ENCODE assay signal across 8 cellular contexts in genomic region chr20:57627972-57628650, GRCh38. TPM values are rescaled to one million over a fixed set of nuclear protein-coding genes. Genes with fewer than 3 reads are reported as not detected.
A peak's percentile ranks its signal among the peaks of the same experiment; 100 is the strongest.
DNase-seq lines count a peak whose midpoint lies in the region; ATAC-seq and TF ChIP-seq lines count a peak whose summit lies in the region.

No MANE protein-coding gene starts in this region.

- H3K9me3 ChIP-seq in ascending aorta (peaks cover 0 to 6% of the 10 kb centered on the region in 2 donors), stomach (peaks cover 0 to 21% (median 6%) of the 10 kb centered on the region in 4 donors)

- H3K4me3 ChIP-seq in ascending aorta: no peak overlapping the region
- no peak overlapping the region for H3K4me3 ChIP-seq in stomach

- ATAC-seq in left lobe of liver (peak; percentile 60), HG03045 (IDR thresholded peaks at IDR 0.05; ENCODE audit: unreplicated experiment) (no peak), GM21381 (IDR thresholded peaks at IDR 0.05; ENCODE audit: unreplicated experiment) (no peak)

- intact Hi-C loops in ascending aorta (cut with DNase I): no loop called here
- intact Hi-C loops in stomach (cut with DNase I; ENCODE audit: low total_unique reads): no loop called here

- peaks cover 0 to 2% of the 10 kb centered on the region in 2 donors for H3K4me1 ChIP-seq in ascending aorta
- H3K4me1 ChIP-seq in stomach: peaks cover 4 to 22% (median 8%) of the 10 kb centered on the region in 4 donors

- TF ChIP-seq CTCF in ascending aorta (IDR thresholded peaks at IDR 0.05) (no peak), stomach (IDR thresholded peaks at IDR 0.05) (no peak)

- H3K36me3 ChIP-seq in ascending aorta (no peaks in the 10 kb centered on the region), stomach (no peaks in the 10 kb centered on the region)

- H3K27me3 ChIP-seq in ascending aorta: no peaks in the 10 kb centered on the region
- peaks cover 0 to 6% (median 0%) of the 10 kb centered on the region in 3 donors for H3K27me3 ChIP-seq in stomach

- no peak for TF ChIP-seq EP300 in stomach (IDR thresholded peaks at IDR 0.05)

- TF ChIP-seq POLR2A in stomach (IDR thresholded peaks at IDR 0.05): no peak

- DNase-seq in EH (ENCODE audit: low read depth) (peak; percentile 57), SIG-M5 (lab: John Stamatoyannopoulos, UW) (peak; percentile 39), ascending aorta (ENCODE audit: low spot score in 2 of 2) (no peak), left lobe of liver (ENCODE audit: low spot score) (no peak), stomach (no peak), occipital lobe (lab: John Stamatoyannopoulos, UW) (no peak)

- H3K27ac ChIP-seq in ascending aorta (peak overlapping the region; percentile 43 to 57), stomach (peak overlapping the region; percentile 19 to 84 (median 70))

- WGBS in stomach, 5 donors: 39 to 53% (median 46%) methylated on average over 10 of the region's 10 CpGs

RNA-seq across cellular contexts. Expression of gene ZBP1, which starts 7.9 kb away (rescaled TPM):
- total RNA-seq in ascending aorta (not detected), left lobe of liver (0.08 TPM), stomach (not detected), occipital lobe (not detected)
- under 1 TPM in 2 of 3 donors, not detected in 1; 0.37 to 0.60 TPM for polyA plus RNA-seq in stomach

Comparison
In these comparisons a context has a peak if more than half of its experiments do, and no peak if none do; other contexts are left out.
1. DNase-seq: peak in EH (single experiment) and SIG-M5 (single experiment); none in ascending aorta (0 of 2), left lobe of liver (single experiment), stomach (single experiment) and occipital lobe (single experiment).